In the genomic region with DNA sequence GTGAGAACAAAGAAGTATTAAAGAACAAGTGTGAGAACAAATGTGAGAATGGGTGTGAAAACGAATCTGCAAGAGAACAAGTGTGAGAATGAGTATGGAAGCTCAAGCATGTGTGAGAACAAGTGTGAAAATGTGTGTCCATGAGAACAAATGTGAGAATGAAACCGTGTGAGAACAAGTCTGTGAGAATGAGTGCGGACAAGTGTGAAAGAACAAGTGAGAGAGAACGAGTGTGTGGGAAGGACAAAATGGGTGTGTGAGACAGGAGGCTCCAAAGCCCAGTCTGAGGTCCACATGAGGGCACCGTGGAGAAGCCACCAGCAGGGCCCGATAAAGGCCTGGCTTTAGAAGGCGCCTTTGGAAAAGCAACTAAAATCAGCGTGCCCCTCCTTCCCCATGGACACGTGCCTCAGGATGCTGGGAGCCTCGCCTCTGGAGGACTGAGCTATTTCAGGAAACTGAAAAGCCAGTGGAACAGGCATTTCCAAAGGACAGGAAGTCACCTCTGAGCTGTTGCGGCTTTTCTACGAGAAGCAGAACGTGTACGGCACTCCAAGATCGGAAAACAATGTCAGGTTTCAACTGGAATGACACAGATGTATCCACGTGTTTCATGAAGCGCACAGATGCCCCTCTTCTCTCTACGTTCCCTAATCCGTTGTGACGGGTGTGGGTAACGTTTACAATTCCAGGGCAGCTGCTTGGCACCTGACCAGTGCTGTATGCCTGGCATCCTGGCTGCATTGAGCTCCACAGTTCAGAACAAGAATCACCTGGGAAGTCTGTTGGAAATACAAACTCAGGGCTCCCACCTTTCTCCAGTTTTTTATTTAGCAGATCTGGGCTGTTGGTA, we compare ENCODE assay signal across 8 cellular contexts. TPM values are rescaled to one million over a fixed set of nuclear protein-coding genes. Genes with fewer than 3 reads are reported as not detected.
DNase-seq lines count a peak whose midpoint lies in the region; ATAC-seq and TF ChIP-seq lines count a peak whose summit lies in the region.

No MANE protein-coding gene starts in this region.

- no peak overlapping the region for H2BK15ac ChIP-seq in IMR-90 (ENCODE audit: low read depth, low read length)

- no peaks in the 10 kb centered on the region for H3K27me3 ChIP-seq in IMR-90 (ENCODE audit: control insufficient read depth, insufficient read depth, low read length)

- H3K36me3 ChIP-seq in IMR-90 (ENCODE audit: control insufficient read depth, insufficient read depth, low read length) = peaks cover 36% of the 10 kb centered on the region

- H4K8ac ChIP-seq in IMR-90 (ENCODE audit: low read depth in 2 of 2, low read length in 2 of 2) = no peak overlapping the region

- TF ChIP-seq RAD21 in IMR-90 (IDR thresholded peaks at IDR 0.05; ENCODE audit: low read length) = peak; percentile 57

- POLR2A ChIA-PET in IMR-90 (lab: Charles Lee; ENCODE audit: unreplicated experiment) = no interaction called here

- H3K4me3 ChIP-seq in IMR-90 (ENCODE audit: insufficient read depth, low read depth, low read length) (no peak overlapping the region), cardiac fibroblast (replicated peaks in 1 of 2; ENCODE audit: low read depth in 2 of 2, low read length in 2 of 2) (no peak overlapping the region)

- in situ Hi-C loops in IMR-90 (cut with MboI; ENCODE audit: low sequenced_read_pairs) = no loop called here

- H4K91ac ChIP-seq in IMR-90 (ENCODE audit: insufficient read depth, low read depth, low read length) = no peak overlapping the region

- no TSS peak for BruUV-seq in IMR-90 (replicated peaks; lab: Mats Ljungman, UMichigan)

- peaks cover 22% of the 10 kb centered on the region for H3K9me1 ChIP-seq in IMR-90 (ENCODE audit: insufficient read depth, low read length)

- H3K4ac ChIP-seq in IMR-90 (ENCODE audit: low read depth, low read length) = no peak overlapping the region

- DNase-seq in AG20443 (ENCODE audit: low spot score) = peak; percentile 79
- DNase-seq in IMR-90 = peak; percentile 12
- DNase-seq in cardiac fibroblast (ENCODE audit: low read depth in 2 of 2) = peak; percentile 60 to 73
- DNase-seq in left kidney (ENCODE audit: low read depth, low spot score) = peak; percentile 43
- peak; percentile 68 for DNase-seq in ureter (ENCODE audit: low spot score)
- no peak for DNase-seq in GM19240 (ENCODE audit: insufficient read length, low spot score)

- peaks cover 9% of the 10 kb centered on the region for H3K4me1 ChIP-seq in IMR-90 (ENCODE audit: control insufficient read depth, insufficient read depth, low read length)

- 86% methylated on average over 13 of the region's 21 CpGs; no CpG with 5 or more reads in 1 of the 2 experiments for WGBS in IMR-90 (ENCODE audit: extremely low coverage in 2 of 2, insufficient read length in 1 of 2), 2 experiments

- no peak overlapping the region for H3K27ac ChIP-seq in IMR-90 (ENCODE audit: insufficient read depth, low read length)

- dilution Hi-C loops in IMR-90 (cut with HindIII; ENCODE audit: low sequenced_read_pairs, unreplicated experiment) = no loop called here

- no peak overlapping the region for H3K23ac ChIP-seq in IMR-90 (ENCODE audit: low read depth, low read length)

- peaks cover 13 to 39% of the 10 kb centered on the region in 2 experiments for H3K79me1 ChIP-seq in IMR-90 (ENCODE audit: low read depth in 1 of 2, low read length in 2 of 2)

- TF ChIP-seq POLR2A in IMR-90 (IDR thresholded peaks at IDR 0.05; ENCODE audit: low read depth, low read length) = no peak

- ATAC-seq in IMR-90 (ENCODE audit: low read depth) = no peak
- no peak for ATAC-seq in GM21576 (IDR thresholded peaks at IDR 0.05; ENCODE audit: unreplicated experiment)
- ATAC-seq in HG02571 (IDR thresholded peaks at IDR 0.05; ENCODE audit: unreplicated experiment) = no peak

- no peaks in the 10 kb centered on the region for H3K9me3 ChIP-seq in IMR-90 (ENCODE audit: control insufficient read depth, insufficient read depth, low read length)

- H3K9ac ChIP-seq in IMR-90 (ENCODE audit: low read depth, low read length) = no peak overlapping the region

- H2BK5ac ChIP-seq in IMR-90 (ENCODE audit: low read depth, low read length, poor library complexity, severe bottlenecking) = no peak overlapping the region

- intact Hi-C loops in IMR-90 (cut with micrococcal nuclease) = loop anchor here (2.0 kb wide), 1 partner anchor 46 kb away; a partner anchor contains a TSS

- H2AK9ac ChIP-seq in IMR-90 (replicated peaks; ENCODE audit: low read depth, low read length, poor library complexity) = no peak overlapping the region

- no peaks in the 10 kb centered on the region; the same call in 1 of the 2 replicates for H4K20me1 ChIP-seq in IMR-90 (ENCODE audit: insufficient read depth, low read length)

- H3K14ac ChIP-seq in IMR-90 (replicated peaks; ENCODE audit: low read depth, low read length) = no peak overlapping the region

- H3K18ac ChIP-seq in IMR-90 (ENCODE audit: low read depth, low read length) = no peak overlapping the region

- H2AFZ ChIP-seq in IMR-90 (replicated peaks; ENCODE audit: low read length, poor library complexity) = no peak overlapping the region

- no peak overlapping the region for H3K4me2 ChIP-seq in IMR-90 (ENCODE audit: low read depth, low read length)

- no peak overlapping the region for H2BK20ac ChIP-seq in IMR-90 (ENCODE audit: low read depth, low read length)

- H3K56ac ChIP-seq in IMR-90 (ENCODE audit: extremely low read depth, insufficient read depth, low read length) = no peak overlapping the region

- H2AK5ac ChIP-seq in IMR-90 (ENCODE audit: low read depth, low read length) = peak overlapping the region; percentile 2; the same call in 1 of the 2 replicates

- CTCF ChIA-PET in IMR-90 (lab: Yijun Ruan, JAX) = no interaction called here

- H4K5ac ChIP-seq in IMR-90 (ENCODE audit: low read depth, low read length) = no peak overlapping the region

- TF ChIP-seq CTCF in IMR-90 (conservative IDR thresholded peaks at IDR 0.05; ENCODE audit: low read depth, low read length) (peak; percentile 33; the same call in 1 of the 2 replicates), cardiac fibroblast (IDR thresholded peaks at IDR 0.05; ENCODE audit: low read depth, low read length) (peak; percentile 44)

- no peak overlapping the region for H2BK120ac ChIP-seq in IMR-90 (ENCODE audit: low read depth, low read length)

TF ChIP-seq in IMR-90, 13 proteins besides CTCF, POLR2A, EP300 and RAD21:
- TF ChIP-seq, protein P1, sequence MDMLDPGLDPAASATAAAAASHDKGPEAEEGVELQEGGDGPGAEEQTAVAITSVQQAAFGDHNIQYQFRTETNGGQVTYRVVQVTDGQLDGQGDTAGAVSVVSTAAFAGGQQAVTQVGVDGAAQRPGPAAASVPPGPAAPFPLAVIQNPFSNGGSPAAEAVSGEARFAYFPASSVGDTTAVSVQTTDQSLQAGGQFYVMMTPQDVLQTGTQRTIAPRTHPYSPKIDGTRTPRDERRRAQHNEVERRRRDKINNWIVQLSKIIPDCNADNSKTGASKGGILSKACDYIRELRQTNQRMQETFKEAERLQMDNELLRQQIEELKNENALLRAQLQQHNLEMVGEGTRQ (IDR thresholded peaks at IDR 0.05; ENCODE audit: low read depth, low read length) = peak; percentile 45; the same call in 1 of the 2 replicates
- TF ChIP-seq MAFK (IDR thresholded peaks at IDR 0.05; ENCODE audit: low read depth, low read length) = no peak
- peak; percentile 25; the same call in 1 of the 2 replicates for TF ChIP-seq SMC3 (IDR thresholded peaks at IDR 0.05; ENCODE audit: low read depth, low read length)

RNA-seq across cellular contexts. Expression of a gene that starts 46.4 kb away (rescaled TPM):
- total RNA-seq in IMR-90 (2012; rRNA removed) (64.4 and 69.9 TPM in 2 replicates), ureter (83.9 TPM)
- polyA plus RNA-seq in IMR-90 (2012; rRNA removed) = 23.7 and 26.7 TPM in 2 replicates
- polyA plus RNA-seq in IMR-90 (2012; cell fraction: cytosol; rRNA removed) = 7.2 and 17.1 TPM in 2 replicates
- 19.8 and 30.4 TPM in 2 replicates for polyA plus RNA-seq in IMR-90 (2012; cell fraction: nucleus; rRNA removed; ENCODE audit: low replicate concordance)
